ENCODE assay signal across 15 cellular contexts in the genomic region with DNA sequence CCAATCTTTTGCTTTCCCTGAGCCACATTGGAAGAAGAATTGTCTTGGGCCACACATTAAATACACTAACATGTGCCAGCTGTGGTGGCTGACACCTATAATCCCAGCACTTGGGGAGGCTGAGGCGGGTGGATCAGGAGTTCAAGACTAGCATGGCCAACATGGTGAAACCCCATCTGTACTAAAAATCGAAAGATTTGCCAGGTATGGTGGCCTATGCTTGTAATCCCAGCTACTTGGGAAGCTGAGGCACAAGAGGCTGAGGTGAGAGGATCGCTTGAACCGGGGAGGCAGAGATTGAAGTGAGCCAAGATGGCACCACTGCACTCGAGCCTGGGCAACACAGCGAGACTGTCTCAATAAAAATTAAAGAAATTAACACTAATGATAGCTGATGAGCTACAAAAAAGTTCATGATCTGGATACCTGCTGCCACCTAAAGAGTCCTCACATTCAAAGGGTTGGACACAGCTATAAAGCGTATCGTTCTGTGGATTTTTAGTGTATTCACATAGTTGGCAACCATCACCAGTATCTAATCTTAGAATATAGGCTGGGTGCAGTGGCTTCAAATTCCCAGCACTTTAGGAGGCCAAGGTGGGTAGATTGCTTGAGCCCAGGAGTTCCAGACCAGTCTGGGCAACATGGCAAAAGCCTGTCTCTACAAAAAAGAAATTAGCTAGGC. TPM values are rescaled to one million over a fixed set of nuclear protein-coding genes. Genes with fewer than 3 reads are reported as not detected.
DNase-seq lines count a peak whose midpoint lies in the region; ATAC-seq, FAIRE-seq and TF ChIP-seq lines count a peak whose summit lies in the region.
"Had no signal": no experiment of that assay in that cellular context is flagged by ENCODE, and none has a peak within 500 bp of the region (broad histone marks: within the 10 kb centered on the region; RNA-seq: fewer than 3 reads in every experiment).

No MANE protein-coding gene starts in this region.

- peaks cover 0 to 2% (median 0%) of the 10 kb centered on the region in 7 donors for H3K9me3 Mint-ChIP-seq in CD4-positive, CD25-positive, alpha-beta regulatory T cell

- peak overlapping the region in 2 of 3 donors; percentile 56 to 66 for H3K27ac Mint-ChIP-seq in CD4-positive, CD25-positive, alpha-beta regulatory T cell
- H3K27ac Mint-ChIP-seq: activated naive CD4-positive, alpha-beta T cell treated with anti-CD3 and anti-CD28 coated beads, Interleukin-2, amount 50 U/mL, for 24 hours had no signal

- H4K20me1 ChIP-seq in OCI-LY7 (ENCODE audit: insufficient read depth, low read length) = no peaks in the 10 kb centered on the region

- intact Hi-C loops in OCI-LY7 (cut with micrococcal nuclease; ENCODE audit: unreplicated experiment) (no loop called here), vagina (cut with DNase I) (loop anchor here (10.0 kb wide), 1 partner anchor 96 kb away; no protein-coding TSS in a partner anchor), pancreas (cut with DNase I) (no loop called here)

- H3K36me3 Mint-ChIP-seq in CD4-positive, CD25-positive, alpha-beta regulatory T cell = peaks cover 24% of the 10 kb centered on the region

- H3K27me3 ChIP-seq in CD4-positive, CD25-positive, alpha-beta regulatory T cell (ENCODE audit: control insufficient read depth, insufficient read depth, low read length) = no peaks in the 10 kb centered on the region
- H3K27me3 ChIP-seq in vagina = no peaks in the 10 kb centered on the region
- no peaks in the 10 kb centered on the region for H3K27me3 ChIP-seq in pancreas
- H3K27me3 ChIP-seq: sigmoid colon, transverse colon had no signal

- no peaks in the 10 kb centered on the region for H3K9me2 ChIP-seq in OCI-LY7 (ENCODE audit: insufficient read depth, low read length)

- peak in 1 of 2 experiments; percentile 32 for DNase-seq in A549 (ENCODE audit: low read depth in 1 of 2, low spot score in 1 of 2)
- DNase-seq in CD4-positive, CD25-positive, alpha-beta regulatory T cell = no peak
- peak; percentile 13 for DNase-seq in OCI-LY7 (ENCODE audit: low spot score)
- peak; percentile 11 for DNase-seq in cerebellar cortex (ENCODE audit: low spot score)
- no peak for DNase-seq in vagina (ENCODE audit: extremely low spot score in 2 of 2)
- DNase-seq in kidney glomerular epithelial cell (lab: John Stamatoyannopoulos, UW) = no peak
- DNase-seq in frontal cortex (ENCODE audit: low spot score in 2 of 2) = no peak
- no peak for DNase-seq in pancreas
- DNase-seq: activated CD4-positive, alpha-beta T cell treated with anti-CD3 and anti-CD28 coated beads for 1 hour; NCI-H1417; NCI-H510A treated with DMSO at 0.1 percent for 48 hours; sigmoid colon; transverse colon had no signal

- H3K79me2 ChIP-seq in OCI-LY7 (ENCODE audit: insufficient read depth, low read depth, low read length) = peaks cover 7% of the 10 kb centered on the region; the same call in 1 of the 2 replicates

- H3K27ac ChIP-seq in A549 (peak overlapping the region; percentile 38 to 76; a peak in 3 of 6 replicates), OCI-LY7 (ENCODE audit: low read depth, low read length, poor library complexity, severe bottlenecking) (no peak overlapping the region), vagina (no peak overlapping the region), pancreas (no peak overlapping the region)
- H3K27ac ChIP-seq in CD4-positive, CD25-positive, alpha-beta regulatory T cell (ENCODE audit: insufficient read depth, low read length, poor library complexity, severe bottlenecking) = no peak overlapping the region
- H3K27ac ChIP-seq: coronary artery, sigmoid colon had no signal

- H3K4me3 ChIP-seq in A549 (no peak overlapping the region), OCI-LY7 (ENCODE audit: low read depth, low read length, poor library complexity, severe bottlenecking) (no peak overlapping the region), vagina (no peak overlapping the region), pancreas (no peak overlapping the region)
- no peak overlapping the region for H3K4me3 ChIP-seq in CD4-positive, CD25-positive, alpha-beta regulatory T cell (ENCODE audit: low read depth, low read length)
- H3K4me3 ChIP-seq: coronary artery, sigmoid colon, transverse colon had no signal

- peaks cover 5 to 9% (median 8%) of the 10 kb centered on the region in 4 donors for H3K4me1 Mint-ChIP-seq in CD4-positive, CD25-positive, alpha-beta regulatory T cell

- TF ChIP-seq EP300 in A549 (IDR thresholded peaks at IDR 0.05) = no peak

- TF ChIP-seq POLR2A in A549 (IDR thresholded peaks at IDR 0.05; ENCODE audit: low read length) (no peak), vagina (IDR thresholded peaks at IDR 0.05) (no peak)

- H2AFZ ChIP-seq in OCI-LY7 (ENCODE audit: low read length) = no peak overlapping the region

- ATAC-seq in A549 = peak in 1 of 2 experiments; percentile 21; a peak in 3 of 6 replicates
- no peak for ATAC-seq in CD4-positive, CD25-positive, alpha-beta regulatory T cell (ENCODE audit: low read depth in 2 of 2)
- no peak for ATAC-seq in pancreas

- TF ChIP-seq CTCF in A549 (IDR thresholded peaks at IDR 0.05) = no peak
- no peak for TF ChIP-seq CTCF in OCI-LY7 (conservative IDR thresholded peaks at IDR 0.05; ENCODE audit: low read length)
- TF ChIP-seq CTCF in vagina (IDR thresholded peaks at IDR 0.05) = no peak
- no peak for TF ChIP-seq CTCF in pancreas (IDR thresholded peaks at IDR 0.05)

- FAIRE-seq in A549 (lab: Jason Lieb, UNC) = no peak
- no peak for FAIRE-seq in frontal cortex (lab: Jason Lieb, UNC)
- no peak for FAIRE-seq in pancreas (lab: Jason Lieb, UNC)

- H3K4me2 ChIP-seq in A549 = no peak overlapping the region
- no peak overlapping the region for H3K4me2 ChIP-seq in OCI-LY7 (ENCODE audit: low read length)

- CTCF ChIA-PET in A549 (lab: Yijun Ruan, JAX) = interaction anchor here (0.6 to 2.1 kb wide), 7 partner anchors 10 to 113 kb away, joined by 3 to 5 read pairs (median 4); a partner anchor contains a TSS
- CTCF ChIA-PET in OCI-LY7 (lab: Charles Lee; ENCODE audit: unreplicated experiment) = no interaction called here

- WGBS in A549 (ENCODE audit: missing lambda C conversion rate) = 88% methylated on average over 8 of the region's 8 CpGs
- 91 to 95% methylated on average over 8 of the region's 8 CpGs for WGBS in pancreas, 2 donors

- peaks cover 46% of the 10 kb centered on the region for H3K36me3 ChIP-seq in CD4-positive, CD25-positive, alpha-beta regulatory T cell (ENCODE audit: control insufficient read depth, insufficient read depth, low read length)
- H3K36me3 ChIP-seq in OCI-LY7 (ENCODE audit: insufficient read depth, low read length) (peaks cover 59% of the 10 kb centered on the region), vagina (peaks cover 0 to 52% of the 10 kb centered on the region in 2 donors), pancreas (peaks cover 4 to 27% (median 11%) of the 10 kb centered on the region in 3 donors)

- POLR2A ChIA-PET in A549 (lab: Yijun Ruan, JAX) = interaction anchor here (1.3 to 3.3 kb wide), 3 partner anchors 14 to 119 kb away, joined by 4 to 26 read pairs (median 4); a partner anchor contains a TSS
- POLR2A ChIA-PET in OCI-LY7 (lab: Charles Lee) = interaction anchor here (0.6 to 1.3 kb wide), 2 partner anchors 13 to 146 kb away, joined by 3 to 5 read pairs; no protein-coding TSS in a partner anchor

- H3K27me3 Mint-ChIP-seq in CD4-positive, CD25-positive, alpha-beta regulatory T cell = no peaks in the 10 kb centered on the region
- H3K27me3 Mint-ChIP-seq: activated naive CD4-positive, alpha-beta T cell treated with anti-CD3 and anti-CD28 coated beads, Interleukin-2, amount 50 U/mL, for 24 hours had no signal

- no peak overlapping the region for H3K4me3 Mint-ChIP-seq in CD4-positive, CD25-positive, alpha-beta regulatory T cell
- H3K4me3 Mint-ChIP-seq: activated naive CD4-positive, alpha-beta T cell treated with anti-CD3 and anti-CD28 coated beads, Interleukin-2, amount 50 U/mL, for 24 hours had no signal

- H3K4me1 ChIP-seq in A549 = peaks cover 44% of the 10 kb centered on the region
- peaks cover 6% of the 10 kb centered on the region for H3K4me1 ChIP-seq in CD4-positive, CD25-positive, alpha-beta regulatory T cell (ENCODE audit: control insufficient read depth, insufficient read depth, low read length, poor library complexity, severe bottlenecking)
- H3K4me1 ChIP-seq in OCI-LY7 (ENCODE audit: insufficient read depth, low read length, poor library complexity, severe bottlenecking) = no peaks in the 10 kb centered on the region
- peaks cover 6% of the 10 kb centered on the region for H3K4me1 ChIP-seq in vagina
- H3K4me1 ChIP-seq in pancreas = no peaks in the 10 kb centered on the region
- H3K4me1 ChIP-seq: transverse colon had no signal

- no peak for TF ChIP-seq RAD21 in A549 (conservative IDR thresholded peaks at IDR 0.05 in 1 of 2, IDR thresholded peaks at IDR 0.05 in 1 of 2)

- BruUV-seq in OCI-LY7 (replicated peaks; lab: Mats Ljungman, UMichigan) = no TSS peak

- no peaks in the 10 kb centered on the region for H3K9me3 ChIP-seq in A549
- H3K9me3 ChIP-seq in CD4-positive, CD25-positive, alpha-beta regulatory T cell (ENCODE audit: control insufficient read depth in 2 of 2, low read length in 2 of 2) = no peaks in the 10 kb centered on the region
- no peaks in the 10 kb centered on the region for H3K9me3 ChIP-seq in OCI-LY7 (ENCODE audit: low read length)
- H3K9me3 ChIP-seq in vagina = no peaks in the 10 kb centered on the region
- no peaks in the 10 kb centered on the region for H3K9me3 ChIP-seq in pancreas
- H3K9me3 ChIP-seq: sigmoid colon, transverse colon had no signal

RNA-seq across cellular contexts. Expression of a gene that starts 3.4 kb away (rescaled TPM):
- polyA plus RNA-seq in A549 (2011; rRNA removed) = 0.23 and 0.30 TPM in 2 replicates
- 0.05 and 0.09 TPM in 2 replicates for polyA plus RNA-seq in A549 (2012; cell fraction: cytosol; rRNA removed)
- polyA plus RNA-seq in A549 (2012; cell fraction: nucleus; rRNA removed) = not detected in 2 replicates
- 0.12 to 0.17 TPM (median 0.15 TPM) in 3 replicates for polyA plus RNA-seq in A549 (2017; fragmentation: RNase III; extraction: RNeasy Plus Mini Kit Qiagen cat#74134 plus additional on column Dnase treatment)
- polyA minus RNA-seq in A549 (2011; rRNA and poly(A)+ RNA removed) = 0.29 TPM in 1 of 2 replicates, not detected in the other
- total RNA-seq in CD4-positive, CD25-positive, alpha-beta regulatory T cell = not detected
- 1 to 10 TPM in 1 of 4 donors, not detected in 3; 3.1 TPM for polyA plus RNA-seq in CD4-positive, CD25-positive, alpha-beta regulatory T cell
- not detected in 2 replicates for total RNA-seq in OCI-LY7 (2014; rRNA removed; shearing (Covaris generic))
- total RNA-seq in OCI-LY7 (2022) = not detected in 2 replicates
- total RNA-seq in vagina = not detected
- not detected for total RNA-seq in frontal cortex
- total RNA-seq in pancreas = under 1 TPM in 2 of 6 donors, not detected in 4; 0.47 to 0.86 TPM
- 1 to 10 TPM in 1 of 2 donors, under 1 TPM in 1; 0.38 to 1.3 TPM for polyA plus RNA-seq in pancreas
- total RNA-seq: sigmoid colon, transverse colon had no signal

RNA-seq across cellular contexts. Expression of a gene that starts 14.3 kb away (rescaled TPM):
- polyA plus RNA-seq in A549 (2011; rRNA removed) (1,975 and 2,571 TPM in 2 replicates), A549 (2017; fragmentation: RNase III; extraction: RNeasy Plus Mini Kit Qiagen cat#74134 plus additional on column Dnase treatment) (4,094 to 4,418 TPM (median 4,099 TPM) in 3 replicates), pancreas (100 to 1,000 TPM in 1 of 2 donors, 10 to 100 TPM in 1; 75.8 to 100 TPM)
- polyA plus RNA-seq in A549 (2012; cell fraction: cytosol; rRNA removed) = 906 and 930 TPM in 2 replicates
- 720 and 982 TPM in 2 replicates for polyA plus RNA-seq in A549 (2012; cell fraction: nucleus; rRNA removed)
- polyA minus RNA-seq in A549 (2011; rRNA and poly(A)+ RNA removed) = 1,290 and 1,306 TPM in 2 replicates
- 234 TPM for total RNA-seq in CD4-positive, CD25-positive, alpha-beta regulatory T cell
- polyA plus RNA-seq in CD4-positive, CD25-positive, alpha-beta regulatory T cell = 100 to 1,000 TPM; 361 to 569 (median 446) TPM
- total RNA-seq in OCI-LY7 (2014; rRNA removed; shearing (Covaris generic)) = 398 and 399 TPM in 2 replicates
- total RNA-seq in OCI-LY7 (2022) (700 and 1,156 TPM in 2 replicates), vagina (461 TPM), frontal cortex (121 TPM), pancreas (100 to 1,000 TPM in 3 of 6 donors, 10 to 100 TPM in 3; 66.2 to 223 (median 116) TPM)

RNA-seq across cellular contexts. Expression of a gene that starts 47.0 kb away (rescaled TPM):
- polyA plus RNA-seq in A549 (2011; rRNA removed) (not detected in 2 replicates), A549 (2017; fragmentation: RNase III; extraction: RNeasy Plus Mini Kit Qiagen cat#74134 plus additional on column Dnase treatment) (not detected in 3 replicates), pancreas (under 1 TPM in 1 of 2 donors, not detected in 1; 0.02 TPM)
- polyA plus RNA-seq in A549 (2012; cell fraction: cytosol; rRNA removed) = not detected in 2 replicates
- polyA plus RNA-seq in A549 (2012; cell fraction: nucleus; rRNA removed) = not detected in 2 replicates
- not detected in 2 replicates for polyA minus RNA-seq in A549 (2011; rRNA and poly(A)+ RNA removed)
- not detected for total RNA-seq in CD4-positive, CD25-positive, alpha-beta regulatory T cell
- polyA plus RNA-seq in CD4-positive, CD25-positive, alpha-beta regulatory T cell = under 1 TPM in 1 of 4 donors, not detected in 3; 0.08 TPM
- total RNA-seq in OCI-LY7 (2014; rRNA removed; shearing (Covaris generic)) = not detected in 2 replicates
- total RNA-seq in OCI-LY7 (2022) (not detected in 2 replicates), vagina (not detected), frontal cortex (0.82 TPM), pancreas (not detected)
- total RNA-seq: sigmoid colon, transverse colon had no signal

Comparison
In these comparisons a context has a peak if more than half of its experiments do, and no peak if none do; other contexts are left out.
1. DNase-seq: peak in OCI-LY7 (single experiment) and cerebellar cortex (single experiment); none in CD4-positive, CD25-positive, alpha-beta regulatory T cell (0 of 3), vagina (0 of 2), kidney glomerular epithelial cell (single experiment), frontal cortex (0 of 2) and pancreas (0 of 6).
2. H3K27ac ChIP-seq: peak in A549 (2 of 2); none in CD4-positive, CD25-positive, alpha-beta regulatory T cell (single experiment), OCI-LY7 (single experiment), vagina (single experiment) and pancreas (0 of 4).